8 cellular contexts compared by ENCODE assay signal in genomic region chr1:27605796-27606707, GRCh38. TPM values are rescaled to one million over a fixed set of nuclear protein-coding genes. Genes with fewer than 3 reads are reported as not detected.
DNase-seq lines count a peak whose midpoint lies in the region; ATAC-seq and TF ChIP-seq lines count a peak whose summit lies in the region.

No MANE protein-coding gene starts in this region.

- no peak overlapping the region for H3K14ac ChIP-seq in IMR-90 (replicated peaks; ENCODE audit: low read depth, low read length)

- ATAC-seq in IMR-90 (ENCODE audit: low read depth) (peak; percentile 18), HG02938 (IDR thresholded peaks at IDR 0.05; ENCODE audit: unreplicated experiment) (no peak)

- peak; percentile 60 for DNase-seq in D341Med (ENCODE audit: low spot score)
- DNase-seq in IMR-90 = peak; percentile 63
- DNase-seq in RKO (ENCODE audit: low spot score) = peak; percentile 66
- peak; percentile 32 for DNase-seq in activated effector memory CD4-positive, alpha-beta T cell treated with Interleukin-2 at 50 U/mL for 16 hours
- peak; percentile 43 for DNase-seq in germinal center (ENCODE audit: low spot score)
- DNase-seq in retinal pigment epithelial cell (ENCODE audit: low read depth) = no peak
- DNase-seq in T1000 (lab: John Stamatoyannopoulos, UW) = no peak

- H3K27me3 ChIP-seq in IMR-90 (ENCODE audit: control insufficient read depth, insufficient read depth, low read length) = peaks cover 17% of the 10 kb centered on the region

- no CpG with 5 or more reads among the region's 11 CpGs for WGBS in IMR-90 (ENCODE audit: extremely low coverage in 2 of 2, insufficient read length in 1 of 2), 2 experiments

- H4K8ac ChIP-seq in IMR-90 (ENCODE audit: low read depth in 2 of 2, low read length in 2 of 2) = no peak overlapping the region

- no peak overlapping the region for H3K18ac ChIP-seq in IMR-90 (ENCODE audit: low read depth, low read length)

- H2AK5ac ChIP-seq in IMR-90 (ENCODE audit: low read depth, low read length) = 0 out of 2 replicates have a peak overlapping the region, but pooled peaks have one; percentile 19

- no peaks in the 10 kb centered on the region for H3K9me1 ChIP-seq in IMR-90 (ENCODE audit: insufficient read depth, low read length)

- intact Hi-C loops in IMR-90 (cut with micrococcal nuclease) = loop anchor here (1.0 kb wide), 5 partner anchors 49 to 306 kb away; partner anchors contain the start of gene GPR3

- H3K9me3 ChIP-seq in IMR-90 (ENCODE audit: control insufficient read depth, insufficient read depth, low read length) = no peaks in the 10 kb centered on the region

- peak; percentile 95 for TF ChIP-seq RAD21 in IMR-90 (IDR thresholded peaks at IDR 0.05; ENCODE audit: low read length)

- in situ Hi-C loops in IMR-90 (cut with MboI; ENCODE audit: low sequenced_read_pairs) = loop anchor here (5.0 kb wide), 2 partner anchors 209 to 304 kb away; no protein-coding TSS in a partner anchor

- H3K4ac ChIP-seq in IMR-90 (ENCODE audit: low read depth, low read length) = no peak overlapping the region

- no peak overlapping the region for H2BK20ac ChIP-seq in IMR-90 (ENCODE audit: low read depth, low read length)

- H4K20me1 ChIP-seq in IMR-90 (ENCODE audit: insufficient read depth, low read length) = peaks cover 17% of the 10 kb centered on the region

- H3K4me3 ChIP-seq in IMR-90 (ENCODE audit: insufficient read depth, low read depth, low read length) = no peak overlapping the region
- H3K4me3 ChIP-seq in retinal pigment epithelial cell (ENCODE audit: low read length) = no peak overlapping the region

- no peak overlapping the region for H2BK5ac ChIP-seq in IMR-90 (ENCODE audit: low read depth, low read length, poor library complexity, severe bottlenecking)

- H3K4me1 ChIP-seq in IMR-90 (ENCODE audit: control insufficient read depth, insufficient read depth, low read length) = peaks cover 6% of the 10 kb centered on the region

- no peak overlapping the region for H3K4me2 ChIP-seq in IMR-90 (ENCODE audit: low read depth, low read length)

- H3K23ac ChIP-seq in IMR-90 (ENCODE audit: low read depth, low read length) = no peak overlapping the region

- dilution Hi-C loops in IMR-90 (cut with HindIII; ENCODE audit: low sequenced_read_pairs, unreplicated experiment) = no loop called here

- H2BK120ac ChIP-seq in IMR-90 (ENCODE audit: low read depth, low read length) = no peak overlapping the region

- no peak overlapping the region for H3K56ac ChIP-seq in IMR-90 (ENCODE audit: extremely low read depth, insufficient read depth, low read length)

- no peak overlapping the region for H3K9ac ChIP-seq in IMR-90 (ENCODE audit: low read depth, low read length)

- H3K27ac ChIP-seq in IMR-90 (ENCODE audit: insufficient read depth, low read length) = no peak overlapping the region

- POLR2A ChIA-PET in IMR-90 (lab: Charles Lee; ENCODE audit: unreplicated experiment) = no interaction called here

- H2BK15ac ChIP-seq in IMR-90 (ENCODE audit: low read depth, low read length) = no peak overlapping the region

- H2AK9ac ChIP-seq in IMR-90 (replicated peaks; ENCODE audit: low read depth, low read length, poor library complexity) = peak overlapping the region; percentile 86

- H3K79me1 ChIP-seq in IMR-90 (ENCODE audit: low read depth in 1 of 2, low read length in 2 of 2) = peaks cover 0 to 15% of the 10 kb centered on the region in 2 experiments; a peak in 2 of 4 replicates

- TF ChIP-seq CTCF in IMR-90 (conservative IDR thresholded peaks at IDR 0.05; ENCODE audit: low read depth, low read length) = peak; percentile 90
- TF ChIP-seq CTCF in retinal pigment epithelial cell (conservative IDR thresholded peaks at IDR 0.05; ENCODE audit: low read depth, low read length) = peak; percentile 86

- no peak overlapping the region for H4K5ac ChIP-seq in IMR-90 (ENCODE audit: low read depth, low read length)

- H2AFZ ChIP-seq in IMR-90 (replicated peaks; ENCODE audit: low read length, poor library complexity) = peak overlapping the region; percentile 74

- no TSS peak for BruUV-seq in IMR-90 (replicated peaks; lab: Mats Ljungman, UMichigan)

- H4K91ac ChIP-seq in IMR-90 (ENCODE audit: insufficient read depth, low read depth, low read length) = no peak overlapping the region

- no peak for TF ChIP-seq POLR2A in IMR-90 (IDR thresholded peaks at IDR 0.05; ENCODE audit: low read depth, low read length)

- CTCF ChIA-PET in IMR-90 (lab: Yijun Ruan, JAX) = interaction anchor here (0.6 to 2.6 kb wide), 15 partner anchors 15 to 306 kb away, joined by 3 to 13 read pairs (median 4); no protein-coding TSS in a partner anchor

- H3K36me3 ChIP-seq in IMR-90 (ENCODE audit: control insufficient read depth, insufficient read depth, low read length) = no peaks in the 10 kb centered on the region

TF ChIP-seq in IMR-90, 13 proteins besides CTCF, POLR2A, EP300 and RAD21:
- TF ChIP-seq SMC3 (IDR thresholded peaks at IDR 0.05; ENCODE audit: low read depth, low read length) (peak; percentile 79), BHLHE40 (IDR thresholded peaks at IDR 0.05; ENCODE audit: low read depth, low read length) (no peak)

RNA-seq across cellular contexts. Expression of gene AHDC1, which starts 2.1 kb away (rescaled TPM):
- 1.7 and 2.0 TPM in 2 replicates for total RNA-seq in IMR-90 (2012; rRNA removed)
- polyA plus RNA-seq in IMR-90 (2012; rRNA removed) = 11.6 and 16.1 TPM in 2 replicates
- 4.9 and 11.5 TPM in 2 replicates for polyA plus RNA-seq in IMR-90 (2012; cell fraction: cytosol; rRNA removed)
- 25.9 and 46.8 TPM in 2 replicates for polyA plus RNA-seq in IMR-90 (2012; cell fraction: nucleus; rRNA removed; ENCODE audit: low replicate concordance)

RNA-seq across cellular contexts. Expression of gene FGR, which starts 28.9 kb away (rescaled TPM):
- total RNA-seq in IMR-90 (2012; rRNA removed) = not detected in 2 replicates
- polyA plus RNA-seq in IMR-90 (2012; rRNA removed) = not detected in 2 replicates
- polyA plus RNA-seq in IMR-90 (2012; cell fraction: cytosol; rRNA removed) = not detected in 2 replicates
- polyA plus RNA-seq in IMR-90 (2012; cell fraction: nucleus; rRNA removed; ENCODE audit: low replicate concordance) = 0.08 TPM in 1 of 2 replicates, not detected in the other

Comparison
In these comparisons a context has a peak if more than half of its experiments do, and no peak if none do; other contexts are left out.
1. DNase-seq: peak in D341Med (single experiment), IMR-90 (single experiment), RKO (single experiment), activated effector memory CD4-positive, alpha-beta T cell treated with Interleukin-2 at 50 U/mL for 16 hours (single experiment) and germinal center (single experiment); none in retinal pigment epithelial cell (single experiment) and T1000 (single experiment).